Comparison of ENCODE assay signal across 10 cellular contexts in genomic region chr6:6918216-6918983, GRCh38.
A peak's percentile ranks its signal among the peaks of the same experiment; 100 is the strongest.
DNase-seq lines count a peak whose midpoint lies in the region; ATAC-seq, FAIRE-seq and TF ChIP-seq lines count a peak whose summit lies in the region.
"Had no signal": no experiment of that assay in that cellular context is flagged by ENCODE, and none has a peak within 500 bp of the region (broad histone marks: within the 10 kb centered on the region; RNA-seq: fewer than 3 reads in every experiment).

No MANE protein-coding gene starts in this region.

- H3K27me3 ChIP-seq in PC-3 (ENCODE audit: low read length) (no peaks in the 10 kb centered on the region), GM12878 (replicated peaks in 1 of 2; ENCODE audit: control insufficient read depth in 2 of 2, insufficient read depth in 2 of 2, low read length in 1 of 2) (no peaks in the 10 kb centered on the region)
- H3K27me3 ChIP-seq: BLaER1, pancreas had no signal

- in situ Hi-C loops in GM12878 (cut with MboI) = no loop called here

- CTCF ChIA-PET in PC-3 (lab: Charles Lee) (no interaction called here), GM12878 (lab: Yijun Ruan, JAX) (interaction anchor here (0.6 to 1.7 kb wide), 3 partner anchors 77 to 125 kb away, joined by 3 to 5 read pairs (median 3); no protein-coding TSS in a partner anchor)

- FAIRE-seq in GM12878 (lab: Jason Lieb, UNC) = peak; percentile 91
- FAIRE-seq: pancreas had no signal

- H3K4me3 ChIP-seq in PC-3 (ENCODE audit: low read length) (no peak overlapping the region), GM12878 (no peak overlapping the region)
- H3K4me3 ChIP-seq: BLaER1, pancreas had no signal

- SMC1A ChIA-PET in GM12878 (lab: Charles Lee; ENCODE audit: uncharacterized antibody, unreplicated experiment) = interaction anchor here (0.9 to 2.2 kb wide), 15 partner anchors 13 to 325 kb away, joined by 3 to 7 read pairs (median 4); no protein-coding TSS in a partner anchor

- H2AFZ ChIP-seq in PC-3 (ENCODE audit: low read length) = no peak overlapping the region
- H2AFZ ChIP-seq in GM12878 (ENCODE audit: control insufficient read depth, low read depth, low read length) = no peak overlapping the region

- no peaks in the 10 kb centered on the region for H4K20me1 ChIP-seq in PC-3 (ENCODE audit: low read length)
- H4K20me1 ChIP-seq in GM12878 (ENCODE audit: control insufficient read depth, insufficient read depth) = no peaks in the 10 kb centered on the region
- H4K20me1 ChIP-seq: BLaER1 had no signal

- RAD21 ChIA-PET in GM12878 (lab: Charles Lee; ENCODE audit: unreplicated experiment) = interaction anchor here (0.9 to 2.1 kb wide), 12 partner anchors 58 to 319 kb away, joined by 3 to 7 read pairs (median 4); no protein-coding TSS in a partner anchor

- H3K9me3 ChIP-seq in PC-3 (ENCODE audit: low read length) = no peaks in the 10 kb centered on the region
- H3K9me3 ChIP-seq in GM12878 (replicated peaks; ENCODE audit: control insufficient read depth, insufficient read depth, low read length) = no peaks in the 10 kb centered on the region; the same call in 2 of the 3 replicates
- H3K9me3 ChIP-seq: pancreas had no signal

- H3K4me2 ChIP-seq in PC-3 (ENCODE audit: low read length) = peak overlapping the region; percentile 20; the same call in 1 of the 2 replicates
- peak overlapping the region; percentile 63 for H3K4me2 ChIP-seq in GM12878 (ENCODE audit: control insufficient read depth, insufficient read depth)
- H3K4me2 ChIP-seq: BLaER1 had no signal

- no TSS peak for BruUV-seq in PC-3 (replicated peaks; lab: Mats Ljungman, UMichigan)
- BruUV-seq in GM12878 (replicated peaks; lab: Mats Ljungman, UMichigan) = no TSS peak

- DNase-seq in activated CD4-positive, alpha-beta T cell treated with anti-CD3 and anti-CD28 coated beads for 24 hours (ENCODE audit: low read depth in 2 of 2) = peak; percentile 65 to 73
- no peak for DNase-seq in activated CD4-positive, alpha-beta T cell treated with anti-CD3 and anti-CD28 coated beads, Interleukin-2, amount 50 U/mL, for 1 hour
- DNase-seq in PC-3 (peak; percentile 75), GM12878 (ENCODE audit: low read depth, low spot score) (peak; percentile 91), SW 1271 (lab: John Stamatoyannopoulos, UW) (no peak), iPS-NIHi11 (ENCODE audit: low spot score) (no peak)
- peak; percentile 61 to 80 (median 70) for DNase-seq in stimulated activated CD4-positive, alpha-beta T cell treated with anti-CD3 and anti-CD28 coated beads, TNF-alpha, amount 100 ng/mL, for 24 hours (ENCODE audit: low read depth in 3 of 3)
- DNase-seq: pancreas had no signal

- no peaks in the 10 kb centered on the region for H3F3A ChIP-seq in PC-3 (ENCODE audit: low read length, unreplicated experiment)

- H3K27ac ChIP-seq in PC-3 (ENCODE audit: low read length) = peak overlapping the region; percentile 73
- peak overlapping the region; percentile 30; the same call in 1 of the 2 replicates for H3K27ac ChIP-seq in GM12878 (ENCODE audit: control insufficient read depth, insufficient read depth)
- H3K27ac ChIP-seq: BLaER1, pancreas had no signal

- peak; percentile 31; the same call in 1 of the 2 replicates for TF ChIP-seq RAD21 in GM12878 (IDR thresholded peaks at IDR 0.05; ENCODE audit: insufficient read depth, low read depth, low read length)

- H3K9me2 ChIP-seq in PC-3 (replicated peaks; ENCODE audit: low read length) = no peaks in the 10 kb centered on the region

- peak; percentile 96 for ATAC-seq in HG02885 (IDR thresholded peaks at IDR 0.05; ENCODE audit: poor library complexity, unreplicated experiment)
- ATAC-seq in PC-3 = peak; percentile 45
- ATAC-seq in GM12878 = peak; percentile 96

- POLR2A ChIA-PET in PC-3 (lab: Charles Lee; ENCODE audit: unreplicated experiment) = no interaction called here
- POLR2A ChIA-PET in GM12878 (lab: Charles Lee) = interaction anchor here (0.7 to 1.1 kb wide), 2 partner anchors 62 to 119 kb away, joined by 3 read pairs; no protein-coding TSS in a partner anchor

- peak; percentile 99 for TF ChIP-seq EP300 in GM12878 (IDR thresholded peaks at IDR 0.05; ENCODE audit: borderline replicate concordance in 1 of 2, control insufficient read depth in 1 of 2, low read depth in 2 of 2, low read length in 2 of 2)

- TF ChIP-seq POLR2A in GM12878 (IDR thresholded peaks at IDR 0.05; ENCODE audit: low read depth, low read length) = no peak

- H3K9ac ChIP-seq in PC-3 (ENCODE audit: low read length) = peak overlapping the region; percentile 23; the same call in 1 of the 2 replicates
- no peak overlapping the region for H3K9ac ChIP-seq in GM12878 (ENCODE audit: control insufficient read depth, insufficient read depth, low read length)
- H3K9ac ChIP-seq: BLaER1 had no signal

- H3K36me3 ChIP-seq in PC-3 (ENCODE audit: low read depth, low read length) = no peaks in the 10 kb centered on the region
- H3K36me3 ChIP-seq in GM12878 (ENCODE audit: control insufficient read depth in 2 of 2, insufficient read depth in 2 of 2, low read length in 1 of 2) = no peaks in the 10 kb centered on the region
- H3K36me3 ChIP-seq: BLaER1, pancreas had no signal

- intact Hi-C loops in PC-3 (cut with micrococcal nuclease) = loop anchor here (2.0 to 5.0 kb wide), 4 partner anchors 106 to 324 kb away; no protein-coding TSS in a partner anchor
- intact Hi-C loops in GM12878 (cut with micrococcal nuclease; ENCODE audit: unreplicated experiment) = loop anchor here (1.0 to 10.0 kb wide), 7 partner anchors 101 to 330 kb away; partner anchors contain the start of gene LY86

- H3K79me2 ChIP-seq in PC-3 (ENCODE audit: low read length) (no peaks in the 10 kb centered on the region), GM12878 (ENCODE audit: control insufficient read depth, insufficient read depth, low read length) (no peaks in the 10 kb centered on the region)

- peaks cover 42% of the 10 kb centered on the region for H3K4me1 ChIP-seq in PC-3 (ENCODE audit: insufficient read depth, low read length)
- peaks cover 27% of the 10 kb centered on the region for H3K4me1 ChIP-seq in GM12878 (ENCODE audit: control insufficient read depth, insufficient read depth, low read length)

- no peak for TF ChIP-seq CTCF in PC-3 (conservative IDR thresholded peaks at IDR 0.05; ENCODE audit: low read depth, low read length)
- TF ChIP-seq CTCF in GM12878 (IDR thresholded peaks at IDR 0.05 in 2 of 3, conservative IDR thresholded peaks at IDR 0.05 in 1 of 3; ENCODE audit: control insufficient read depth in 2 of 3, extremely low read depth in 1 of 3, insufficient read depth in 1 of 3, low read depth in 3 of 3, low read length in 3 of 3) = no peak

- 2% methylated on average over 12 of the region's 12 CpGs for WGBS in GM12878 (ENCODE audit: insufficient coverage, insufficient replicate concordance, low lambda C conversion rate, missing lambda C conversion rate)

TF ChIP-seq in GM12878, 131 proteins besides CTCF, POLR2A, EP300 and RAD21 (continues in another document):
- 0 out of 2 replicates have a peak, but pooled peaks have one; percentile 36 for TF ChIP-seq KDM1A (IDR thresholded peaks at IDR 0.05; ENCODE audit: borderline replicate concordance)
- TF ChIP-seq, protein P1, sequence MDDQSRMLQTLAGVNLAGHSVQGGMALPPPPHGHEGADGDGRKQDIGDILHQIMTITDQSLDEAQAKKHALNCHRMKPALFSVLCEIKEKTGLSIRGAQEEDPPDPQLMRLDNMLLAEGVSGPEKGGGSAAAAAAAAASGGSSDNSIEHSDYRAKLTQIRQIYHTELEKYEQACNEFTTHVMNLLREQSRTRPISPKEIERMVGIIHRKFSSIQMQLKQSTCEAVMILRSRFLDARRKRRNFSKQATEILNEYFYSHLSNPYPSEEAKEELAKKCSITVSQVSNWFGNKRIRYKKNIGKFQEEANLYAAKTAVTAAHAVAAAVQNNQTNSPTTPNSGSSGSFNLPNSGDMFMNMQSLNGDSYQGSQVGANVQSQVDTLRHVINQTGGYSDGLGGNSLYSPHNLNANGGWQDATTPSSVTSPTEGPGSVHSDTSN (IDR thresholded peaks at IDR 0.05; ENCODE audit: insufficient replicate concordance, low read depth, low read length) = peak; percentile 26
- TF ChIP-seq POLR2AphosphoS2 (IDR thresholded peaks at IDR 0.05; ENCODE audit: low read depth, low read length) = no peak
- TF ChIP-seq, protein P2, sequence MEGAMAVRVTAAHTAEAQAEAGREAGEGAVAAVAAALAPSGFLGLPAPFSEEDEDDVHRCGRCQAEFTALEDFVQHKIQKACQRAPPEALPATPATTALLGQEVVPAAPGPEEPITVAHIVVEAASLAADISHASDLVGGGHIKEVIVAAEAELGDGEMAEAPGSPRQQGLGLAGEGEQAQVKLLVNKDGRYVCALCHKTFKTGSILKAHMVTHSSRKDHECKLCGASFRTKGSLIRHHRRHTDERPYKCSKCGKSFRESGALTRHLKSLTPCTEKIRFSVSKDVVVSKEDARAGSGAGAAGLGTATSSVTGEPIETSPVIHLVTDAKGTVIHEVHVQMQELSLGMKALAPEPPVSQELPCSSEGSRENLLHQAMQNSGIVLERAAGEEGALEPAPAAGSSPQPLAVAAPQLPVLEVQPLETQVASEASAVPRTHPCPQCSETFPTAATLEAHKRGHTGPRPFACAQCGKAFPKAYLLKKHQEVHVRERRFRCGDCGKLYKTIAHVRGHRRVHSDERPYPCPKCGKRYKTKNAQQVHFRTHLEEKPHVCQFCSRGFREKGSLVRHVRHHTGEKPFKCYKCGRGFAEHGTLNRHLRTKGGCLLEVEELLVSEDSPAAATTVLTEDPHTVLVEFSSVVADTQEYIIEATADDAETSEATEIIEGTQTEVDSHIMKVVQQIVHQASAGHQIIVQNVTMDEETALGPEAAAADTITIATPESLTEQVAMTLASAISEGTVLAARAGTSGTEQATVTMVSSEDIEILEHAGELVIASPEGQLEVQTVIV (IDR thresholded peaks at IDR 0.05; ENCODE audit: borderline replicate concordance, partially characterized antibody) = no peak
- no peak for TF ChIP-seq SREBF1 (IDR thresholded peaks at IDR 0.05; ENCODE audit: low read length)
- no peak for TF ChIP-seq KAT2A (conservative IDR thresholded peaks at IDR 0.05; ENCODE audit: control insufficient read depth, low read depth, low read length)
- peak; percentile 93; the same call in 1 of the 2 replicates for TF ChIP-seq CBX5 (IDR thresholded peaks at IDR 0.05; ENCODE audit: low read depth)
- 0 out of 2 replicates have a peak, but pooled peaks have one; percentile 44 for TF ChIP-seq POLR2AphosphoS5 (IDR thresholded peaks at IDR 0.05; ENCODE audit: low read length)
- peak; percentile 100 for TF ChIP-seq IKZF1 (conservative IDR thresholded peaks at IDR 0.05)
- peak; percentile 100 for TF ChIP-seq IRF4 (IDR thresholded peaks at IDR 0.05; ENCODE audit: low read depth, low read length)
- peak; percentile 47; the same call in 1 of the 2 replicates for TF ChIP-seq MAX (IDR thresholded peaks at IDR 0.05; ENCODE audit: low read depth, low read length)
- 0 out of 2 replicates have a peak, but pooled peaks have one; percentile 36 for TF ChIP-seq ZNF384 (IDR thresholded peaks at IDR 0.05; ENCODE audit: borderline replicate concordance, low read depth, low read length)
- TF ChIP-seq JUNB (IDR thresholded peaks at IDR 0.05) = peak; percentile 99

Comparison
In these comparisons a context has a peak if more than half of its experiments do, and no peak if none do; other contexts are left out.
1. DNase-seq: peak in activated CD4-positive, alpha-beta T cell treated with anti-CD3 and anti-CD28 coated beads for 24 hours (2 of 2), PC-3 (single experiment), GM12878 (single experiment) and stimulated activated CD4-positive, alpha-beta T cell treated with anti-CD3 and anti-CD28 coated beads, TNF-alpha, amount 100 ng/mL, for 24 hours (3 of 3); none in activated CD4-positive, alpha-beta T cell treated with anti-CD3 and anti-CD28 coated beads, Interleukin-2, amount 50 U/mL, for 1 hour (single experiment), SW 1271 (0 of 2) and iPS-NIHi11 (single experiment).
2. ATAC-seq: peak in every context shown above with its lines; median percentile 96 in HG02885; 96 in GM12878; 45 in PC-3.